ENCODE assay signal across 8 cellular contexts in the genomic region with DNA sequence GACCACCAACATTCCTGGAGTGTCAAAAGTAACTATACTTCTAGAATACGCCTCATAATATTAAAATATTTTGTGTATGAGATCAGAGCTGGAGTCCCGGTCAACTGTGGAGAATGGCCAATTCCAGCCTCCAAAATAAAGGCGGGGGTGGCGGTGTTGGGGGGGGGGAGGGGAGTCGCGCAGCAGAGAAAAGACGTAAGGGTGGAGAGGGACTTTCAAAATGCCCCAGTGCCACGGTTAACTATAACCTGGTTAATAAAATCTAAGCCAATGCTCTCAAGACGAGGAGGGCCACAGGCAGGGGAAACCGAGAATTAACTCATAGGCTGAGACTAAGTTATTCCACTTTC. TPM values are rescaled to one million over a fixed set of nuclear protein-coding genes. Genes with fewer than 3 reads are reported as not detected.
DNase-seq lines count a peak whose midpoint lies in the region; TF ChIP-seq lines count a peak whose summit lies in the region.

No MANE protein-coding gene starts in this region.

- POLR2A ChIA-PET in HEK293T (lab: Yijun Ruan, JAX): interaction anchor here (0.6 to 2.2 kb wide), 6 partner anchors 9 to 1067 kb away, joined by 3 to 10 read pairs (median 5); partner anchors contain the start of gene FAM8A1

- H3K36me3 Mint-ChIP-seq in dendritic cell treated with granulocyte-macrophage colony-stimulating factor and Interleukin-4, amounts not matched to agents 40 ng/mL and 50 ng/mL, for 4 days (ENCODE audit: low read depth): peaks cover 16% of the 10 kb centered on the region

- DNase-seq in G401 (ENCODE audit: low spot score) (peak; percentile 8), HEK293T (ENCODE audit: extremely low spot score) (peak; percentile 44), RPMI7951 (ENCODE audit: low read depth) (peak; percentile 67), lung microvascular endothelial cell (ENCODE audit: low read depth in 2 of 2) (peak; percentile 72 to 78), ureter (ENCODE audit: low spot score) (peak; percentile 51), pons (ENCODE audit: low spot score) (no peak), NCI-H1694 treated with DMSO at 0.1 percent for 48 hours (lab: John Stamatoyannopoulos, UW) (no peak)

- H3K27me3 Mint-ChIP-seq in dendritic cell treated with granulocyte-macrophage colony-stimulating factor and Interleukin-4, amounts not matched to agents 40 ng/mL and 50 ng/mL, for 4 days: no peaks in the 10 kb centered on the region

- H3K9me3 Mint-ChIP-seq in dendritic cell treated with granulocyte-macrophage colony-stimulating factor and Interleukin-4, amounts not matched to agents 40 ng/mL and 50 ng/mL, for 4 days: no peaks in the 10 kb centered on the region

- intact Hi-C loops in dendritic cell treated with granulocyte-macrophage colony-stimulating factor and Interleukin-4, amounts not matched to agents 40 ng/mL and 50 ng/mL, for 4 days (cut with micrococcal nuclease): loop anchor here (10.0 kb wide), 1 partner anchor 449 kb away; the partner anchor contains the start of genes KDM1B and TPMT

- H3K27ac Mint-ChIP-seq in dendritic cell treated with granulocyte-macrophage colony-stimulating factor and Interleukin-4, amounts not matched to agents 40 ng/mL and 50 ng/mL, for 4 days: peak overlapping the region; percentile 93

- CTCF ChIA-PET in HEK293T (lab: Yijun Ruan, JAX): no interaction called here

- in situ Hi-C loops in G401 (cut with HindIII; ENCODE audit: low sequenced_read_pairs): no loop called here

- H3K4me1 Mint-ChIP-seq in dendritic cell treated with granulocyte-macrophage colony-stimulating factor and Interleukin-4, amounts not matched to agents 40 ng/mL and 50 ng/mL, for 4 days (ENCODE audit: low read depth): peaks cover 48% of the 10 kb centered on the region

- H3K4me3 Mint-ChIP-seq in dendritic cell treated with granulocyte-macrophage colony-stimulating factor and Interleukin-4, amounts not matched to agents 40 ng/mL and 50 ng/mL, for 4 days: peak overlapping the region; percentile 91

TF ChIP-seq in HEK293T, 16 proteins besides CTCF, POLR2A, EP300 and RAD21:
- TF ChIP-seq ARNT (IDR thresholded peaks at IDR 0.05) (no peak), NFRKB (IDR thresholded peaks at IDR 0.05) (no peak), CTBP1 (IDR thresholded peaks at IDR 0.05; ENCODE audit: borderline replicate concordance) (no peak), SP1 (IDR thresholded peaks at IDR 0.05) (no peak), SUZ12 (IDR thresholded peaks at IDR 0.05) (no peak), LEF1 (IDR thresholded peaks at IDR 0.05; ENCODE audit: borderline replicate concordance) (no peak), FOXK2 (IDR thresholded peaks at IDR 0.05) (no peak), ZNF384 (IDR thresholded peaks at IDR 0.05) (no peak), PKNOX1 (IDR thresholded peaks at IDR 0.05) (no peak), TARDBP (IDR thresholded peaks at IDR 0.05) (no peak), HDGF (IDR thresholded peaks at IDR 0.05; ENCODE audit: borderline replicate concordance) (no peak), FOXA1 (IDR thresholded peaks at IDR 0.05) (no peak), BHLHE40 (IDR thresholded peaks at IDR 0.05; ENCODE audit: borderline replicate concordance) (no peak), FOXM1 (IDR thresholded peaks at IDR 0.05; ENCODE audit: borderline replicate concordance) (no peak), L3MBTL2 (conservative IDR thresholded peaks at IDR 0.05) (no peak)

RNA-seq across cellular contexts. Expression of gene NUP153, which starts 1.3 kb away (rescaled TPM):
- total RNA-seq in G401 (2014; rRNA removed; shearing (Covaris generic)): 27.3 and 42.6 TPM in 2 replicates
- 31.7 and 42.7 TPM in 2 replicates for total RNA-seq in RPMI7951 (2014; rRNA removed; shearing (Covaris generic))
- total RNA-seq in lung microvascular endothelial cell (16.6 and 22.2 TPM in 2 replicates), ureter (48.3 TPM)

Comparison
In these comparisons a context has a peak if more than half of its experiments do, and no peak if none do; other contexts are left out.
1. DNase-seq: peak in G401 (single experiment), HEK293T (single experiment), RPMI7951 (single experiment), lung microvascular endothelial cell (2 of 2) and ureter (single experiment); none in pons (single experiment) and NCI-H1694 treated with DMSO at 0.1 percent for 48 hours (single experiment).